In the genomic region with DNA sequence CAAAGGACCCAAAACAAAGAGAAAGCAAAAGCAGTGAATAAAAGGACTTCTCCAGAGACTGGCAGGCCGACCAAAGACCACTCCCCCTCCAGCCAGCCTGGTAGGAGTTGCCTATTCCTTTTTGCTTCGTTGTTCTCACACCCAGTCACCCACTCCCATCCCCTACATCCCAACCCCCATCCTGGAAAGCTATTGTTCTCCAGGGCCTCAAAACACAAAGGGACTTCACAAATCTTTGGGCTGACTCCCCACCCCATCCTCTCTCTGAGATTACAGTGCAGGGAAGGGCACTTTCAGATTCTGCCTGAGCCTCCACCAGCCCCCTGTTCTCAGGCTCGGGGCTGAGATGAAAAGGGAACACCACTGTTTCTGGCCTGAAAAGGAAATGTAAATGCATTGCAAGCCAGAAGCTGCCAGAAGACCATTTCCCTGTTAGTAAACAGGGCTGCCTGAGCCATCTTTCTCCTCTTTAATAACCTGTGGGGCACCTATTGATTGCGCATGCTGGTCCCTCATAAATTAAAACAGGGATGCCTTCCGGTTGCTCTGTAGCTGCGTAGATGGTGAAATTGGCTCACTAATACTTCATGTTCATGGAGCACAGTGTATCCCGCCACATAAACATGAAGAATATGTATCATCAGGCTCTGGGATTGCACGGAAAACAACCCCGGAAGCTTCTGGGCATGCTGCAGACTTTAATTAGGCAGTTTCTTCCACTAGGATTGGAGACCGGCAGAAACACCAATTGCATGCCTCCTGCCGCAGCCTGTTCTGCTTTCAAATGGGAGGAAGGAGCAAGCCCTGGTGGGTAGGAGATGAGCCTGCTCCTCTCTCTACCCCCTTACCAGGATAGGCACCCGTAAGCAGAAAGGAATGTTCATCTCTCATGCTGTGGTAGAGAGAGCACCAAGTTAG, we compare ENCODE assay signal across 7 cellular contexts.
DNase-seq lines count a peak whose midpoint lies in the region; ATAC-seq and TF ChIP-seq lines count a peak whose summit lies in the region.

No MANE protein-coding gene starts in this region.

- H3K27me3 Mint-ChIP-seq in neural crest cell (ENCODE audit: low read depth), result no peaks in the 10 kb centered on the region

- H3K4me3 ChIP-seq in SJSA1 (0 out of 2 replicates have a peak overlapping the region, but pooled peaks have one; percentile 0), esophagus squamous epithelium (peak overlapping the region in 3 of 4 donors; percentile 13 to 21 (median 19))

- 55 to 61% methylated on average over 10 to 12 of the region's 12 CpGs for WGBS in esophagus squamous epithelium, 2 donors

- TF ChIP-seq CTCF in esophagus squamous epithelium (IDR thresholded peaks at IDR 0.05) (no peak), neural crest cell (conservative IDR thresholded peaks at IDR 0.05) (no peak)

- peaks cover 34% of the 10 kb centered on the region for H3K4me1 ChIP-seq in SJSA1 (replicated peaks)
- H3K4me1 ChIP-seq in esophagus squamous epithelium, result peaks cover 0 to 15% (median 5%) of the 10 kb centered on the region in 3 donors

- no peaks in the 10 kb centered on the region for H3K27me3 ChIP-seq in SJSA1 (replicated peaks)
- no peaks in the 10 kb centered on the region for H3K27me3 ChIP-seq in esophagus squamous epithelium

- H3K4me3 Mint-ChIP-seq in neural crest cell, result peak overlapping the region; percentile 48

- TF ChIP-seq POLR2A in esophagus squamous epithelium (IDR thresholded peaks at IDR 0.05), result no peak

- H3K9me3 ChIP-seq in SJSA1 (replicated peaks), result no peaks in the 10 kb centered on the region
- no peaks in the 10 kb centered on the region for H3K9me3 ChIP-seq in esophagus squamous epithelium

- H3K9me3 Mint-ChIP-seq in neural crest cell, result peaks cover 7% of the 10 kb centered on the region

- ATAC-seq in GM18511 (IDR thresholded peaks at IDR 0.05; ENCODE audit: unreplicated experiment), result peak; percentile 43

- peak overlapping the region; percentile 95 for H3K27ac Mint-ChIP-seq in neural crest cell (ENCODE audit: unreplicated experiment)

- peaks cover 7% of the 10 kb centered on the region for H3K36me3 Mint-ChIP-seq in neural crest cell (ENCODE audit: low read depth)

- intact Hi-C loops in esophagus squamous epithelium (cut with DNase I), result no loop called here

- DNase-seq in SJSA1 (ENCODE audit: low read depth in 1 of 2, low spot score in 2 of 2), result peak; percentile 72 to 74
- no peak for DNase-seq in esophagus squamous epithelium (lab: John Stamatoyannopoulos, UW)
- DNase-seq in neural crest cell (ENCODE audit: low read depth, low spot score), result peak; percentile 57
- no peak for DNase-seq in central memory CD4-positive, alpha-beta T cell
- DNase-seq in mesenteric fat pad (ENCODE audit: low spot score), result no peak
- no peak for DNase-seq in NCI-H1694 treated with DMSO at 0.1 percent for 48 hours (lab: John Stamatoyannopoulos, UW)

- H3K36me3 ChIP-seq in SJSA1 (no peaks in the 10 kb centered on the region), esophagus squamous epithelium (no peaks in the 10 kb centered on the region)

- H3K4me1 Mint-ChIP-seq in neural crest cell, result peaks cover 46% of the 10 kb centered on the region

- H3K27ac ChIP-seq in SJSA1 (peak overlapping the region; percentile 75), esophagus squamous epithelium (peak overlapping the region in 3 of 4 donors; percentile 54 to 57 (median 56))

Comparison
In these comparisons a context has a peak if more than half of its experiments do, and no peak if none do; other contexts are left out.
1. DNase-seq: peak in SJSA1 (2 of 2) and neural crest cell (single experiment); none in esophagus squamous epithelium (single experiment), central memory CD4-positive, alpha-beta T cell (single experiment), mesenteric fat pad (single experiment) and NCI-H1694 treated with DMSO at 0.1 percent for 48 hours (single experiment).